19 cellular contexts compared by ENCODE assay signal in the genomic region with DNA sequence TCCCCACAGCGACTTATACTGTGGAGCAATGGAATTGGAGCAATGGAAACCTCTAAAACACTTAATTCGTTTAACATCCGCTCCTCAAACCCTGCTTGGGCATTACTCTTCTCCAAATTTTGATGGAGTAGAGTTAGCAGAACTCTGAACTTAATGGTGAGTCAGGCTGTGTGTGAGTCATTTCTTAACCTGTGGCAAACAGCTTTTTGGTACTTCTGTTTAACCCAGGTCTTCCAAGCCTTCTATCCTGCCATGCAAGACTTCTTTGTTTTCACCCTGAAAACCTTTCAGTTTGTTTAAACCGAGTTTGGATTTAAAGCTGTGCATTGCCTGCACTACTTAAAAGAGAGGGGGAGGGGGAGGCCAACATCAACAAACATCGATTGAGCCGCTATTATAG. TPM values are rescaled to one million over a fixed set of nuclear protein-coding genes. Genes with fewer than 3 reads are reported as not detected.
DNase-seq lines count a peak whose midpoint lies in the region; ATAC-seq, FAIRE-seq and TF ChIP-seq lines count a peak whose summit lies in the region.
"Had no signal": no experiment of that assay in that cellular context is flagged by ENCODE, and none has a peak within 500 bp of the region (broad histone marks: within the 10 kb centered on the region; RNA-seq: fewer than 3 reads in every experiment).

No MANE protein-coding gene starts in this region.

- H3K36me3 ChIP-seq in mesodermal cell (ENCODE audit: control insufficient read depth, insufficient read depth, low read length) (no peaks in the 10 kb centered on the region), right lobe of liver (no peaks in the 10 kb centered on the region)
- H3K36me3 ChIP-seq: esophagus squamous epithelium had no signal

- no peak for TF ChIP-seq CTCF in right lobe of liver (IDR thresholded peaks at IDR 0.05)

- DNase-seq in GM18507 (ENCODE audit: extremely low spot score, insufficient read length, low read depth), result no peak
- no peak for DNase-seq in right lobe of liver
- DNase-seq in cerebellar cortex (ENCODE audit: low spot score), result no peak
- no peak for DNase-seq in ecto neural progenitor cell (ENCODE audit: low spot score)
- DNase-seq: activated CD4-positive, alpha-beta T cell treated with anti-CD3 and anti-CD28 coated beads, Interleukin-2, amount 10 ng/mL, durations not matched to agents 7 days and 5 days; activated T-cell treated with anti-CD3 and anti-CD28 coated beads, Interleukin-2, amount 50 U/mL, for 48 hours; cortex of kidney; esophagus squamous epithelium; GOT3; left cardiac atrium; NCI-H2029; NCI-H526 treated with DMSO at 0.1 percent for 48 hours; psoas muscle; stimulated activated CD4-positive, alpha-beta T cell treated with anti-CD3 and anti-CD28 coated beads, Interleukin-15, amount 100 ng/mL, for 24 hours; testis had no signal

- 40% methylated on average over 1 of the region's 6 CpGs; no CpG with 5 or more reads in 1 of the 2 experiments for WGBS in mesodermal cell (ENCODE audit: insufficient coverage in 2 of 2), 2 experiments
- 46% methylated on average over 6 of the region's 6 CpGs for WGBS in right lobe of liver (ENCODE audit: insufficient coverage, low coverage, low lambda C conversion rate, missing lambda C conversion rate)

- FAIRE-seq in GM18507 (lab: Jason Lieb, UNC), result peak; percentile 68

- H3K4me1 ChIP-seq in mesodermal cell (ENCODE audit: control insufficient read depth, insufficient read depth, low read length, poor library complexity, severe bottlenecking) (peaks cover 13% of the 10 kb centered on the region), right lobe of liver (no peaks in the 10 kb centered on the region)
- H3K4me1 ChIP-seq: psoas muscle, testis had no signal

- peak overlapping the region; percentile 10 for H3K27ac ChIP-seq in mesodermal cell (ENCODE audit: low read depth, low read length, severe bottlenecking)
- no peak overlapping the region for H3K27ac ChIP-seq in right lobe of liver
- H3K27ac ChIP-seq: esophagus squamous epithelium, HL-60, psoas muscle, testis had no signal

- H3K27me3 ChIP-seq in right lobe of liver, result no peaks in the 10 kb centered on the region
- H3K27me3 ChIP-seq: testis had no signal

- intact Hi-C loops in right lobe of liver (cut with DNase I), result no loop called here

- no peaks in the 10 kb centered on the region for H3K9me3 ChIP-seq in mesodermal cell (ENCODE audit: control insufficient read depth, low read length)
- H3K9me3 ChIP-seq in right lobe of liver, result no peaks in the 10 kb centered on the region
- H3K9me3 ChIP-seq: esophagus squamous epithelium, psoas muscle, testis had no signal

- H3K4me3 ChIP-seq in mesodermal cell (ENCODE audit: extremely low read depth, insufficient read depth, low read length, poor library complexity, severe bottlenecking) (no peak overlapping the region), right lobe of liver (no peak overlapping the region)
- H3K4me3 ChIP-seq: esophagus squamous epithelium, psoas muscle, testis had no signal

- no peak for TF ChIP-seq POLR2A in right lobe of liver (IDR thresholded peaks at IDR 0.05)

- ATAC-seq in GM19035 (IDR thresholded peaks at IDR 0.05; ENCODE audit: unreplicated experiment) (peak; percentile 22), HG03565 (IDR thresholded peaks at IDR 0.05; ENCODE audit: unreplicated experiment) (peak; percentile 27), right lobe of liver (no peak)
- ATAC-seq: left cardiac atrium, psoas muscle had no signal

RNA-seq across cellular contexts. Expression of gene AMOT, which starts 3.6 kb away (rescaled TPM):
- 30.7 TPM for polyA plus RNA-seq in mesodermal cell (2013, experiment 1 of 2)
- 22.6 TPM for polyA plus RNA-seq in mesodermal cell (2013, experiment 2 of 2)
- total RNA-seq in right lobe of liver, result 1 to 10 TPM; 2.9 to 9.6 (median 6.0) TPM

Comparison
In these comparisons a context has a peak if more than half of its experiments do, and no peak if none do; other contexts are left out.
1. ATAC-seq: peak in GM19035 (single experiment) and HG03565 (single experiment); none in right lobe of liver (0 of 4).